35 cellular contexts compared by ENCODE assay signal in genomic region chr19:38740932-38741331, GRCh38. TPM values are rescaled to one million over a fixed set of nuclear protein-coding genes. Genes with fewer than 3 reads are reported as not detected.
"Had no signal": no experiment of that assay in that cellular context is flagged by ENCODE, and none has a peak within 500 bp of the region (broad histone marks: within the 10 kb centered on the region; RNA-seq: fewer than 3 reads in every experiment).

No MANE protein-coding gene starts in this region.

- H3K4me3 Mint-ChIP-seq: activated CD4-positive, alpha-beta memory T cell treated with anti-CD3 and anti-CD28 coated beads, Interleukin-2, amount 10 ng/mL, durations not matched to agents 7 days and 5 days; activated CD4-positive, alpha-beta T cell treated with anti-CD3 and anti-CD28 coated beads, Interleukin-2, amount 10 ng/mL, durations not matched to agents 7 days and 5 days; activated naive CD4-positive, alpha-beta T cell treated with anti-CD3 and anti-CD28 coated beads, Interleukin-2, amount 10 ng/mL, durations not matched to agents 7 days and 5 days; activated naive CD8-positive, alpha-beta T cell treated with anti-CD3 and anti-CD28 coated beads, Interleukin-2, amount 10 ng/mL, durations not matched to agents 7 days and 5 days; activated T-cell treated with anti-CD3 and anti-CD28 coated beads, Interleukin-2, amount 50 U/mL, for 24 hours; activated T-cell treated with anti-CD3 and anti-CD28 coated beads, Interleukin-2, amount 50 U/mL, for 72 hours; central memory CD8-positive, alpha-beta T cell; effector memory CD8-positive, alpha-beta T cell; WTC11 had no signal

- DNase-seq: activated CD4-positive, alpha-beta memory T cell treated with anti-CD3 and anti-CD28 coated beads, Interleukin-2, amount 10 ng/mL, durations not matched to agents 7 days and 5 days; activated CD4-positive, alpha-beta T cell treated with anti-CD3 and anti-CD28 coated beads for 1 hour; activated CD4-positive, alpha-beta T cell treated with anti-CD3 and anti-CD28 coated beads for 4 hours; activated CD4-positive, alpha-beta T cell treated with anti-CD3 and anti-CD28 coated beads, Interleukin-2, amount 10 ng/mL, durations not matched to agents 7 days and 5 days; activated CD4-positive, alpha-beta T cell treated with anti-CD3 and anti-CD28 coated beads, Interleukin-2, amount 50 U/mL, for 4 hours; activated CD8-positive, alpha-beta memory T cell treated with anti-CD3 and anti-CD28 coated beads, Interleukin-2, amount 50 U/mL, for 48 hours; activated gamma-delta T cell; activated naive CD4-positive, alpha-beta T cell; activated naive CD4-positive, alpha-beta T cell treated with anti-CD3 and anti-CD28 coated beads, Interleukin-2, amount 10 ng/mL, durations not matched to agents 7 days and 5 days; activated naive CD8-positive, alpha-beta T cell treated with anti-CD3 and anti-CD28 coated beads, Interleukin-2, amount 10 ng/mL, durations not matched to agents 7 days and 5 days; activated T-cell treated with anti-CD3 and anti-CD28 coated beads for 4 hours; activated T-cell treated with anti-CD3 and anti-CD28 coated beads, Interleukin-2, amount 50 U/mL, for 24 hours; activated T-cell treated with anti-CD3 and anti-CD28 coated beads, Interleukin-2, amount 50 U/mL, for 72 hours; brain microvascular endothelial cell; cortex of kidney; dermis blood vessel endothelial cell; effector CD4-positive, alpha-beta T cell; effector memory CD8-positive, alpha-beta T cell; esophagus squamous epithelium; foreskin melanocyte; heart right ventricle; T-helper 2 cell had no signal

- ATAC-seq: activated naive CD4-positive, alpha-beta T cell treated with anti-CD3 and anti-CD28 coated beads, Interleukin-2, amount 50 U/mL, for 72 hours; activated T-cell treated with anti-CD3 and anti-CD28 coated beads, Interleukin-2, amount 50 U/mL, for 72 hours; effector memory CD8-positive, alpha-beta T cell; gastroesophageal sphincter; heart right ventricle; WTC11 had no signal

- H3K27ac Mint-ChIP-seq: activated CD4-positive, alpha-beta memory T cell treated with anti-CD3 and anti-CD28 coated beads, Interleukin-2, amount 10 ng/mL, durations not matched to agents 7 days and 5 days; activated CD4-positive, alpha-beta T cell treated with anti-CD3 and anti-CD28 coated beads, Interleukin-2, amount 10 ng/mL, durations not matched to agents 7 days and 5 days; activated naive CD4-positive, alpha-beta T cell treated with anti-CD3 and anti-CD28 coated beads, Interleukin-2, amount 10 ng/mL, durations not matched to agents 7 days and 5 days; activated naive CD4-positive, alpha-beta T cell treated with anti-CD3 and anti-CD28 coated beads, Interleukin-2, amount 50 U/mL, for 72 hours; activated naive CD8-positive, alpha-beta T cell treated with anti-CD3 and anti-CD28 coated beads, Interleukin-2, amount 10 ng/mL, durations not matched to agents 7 days and 5 days; activated T-cell treated with anti-CD3 and anti-CD28 coated beads, Interleukin-2, amount 50 U/mL, for 24 hours; activated T-cell treated with anti-CD3 and anti-CD28 coated beads, Interleukin-2, amount 50 U/mL, for 72 hours; WTC11 had no signal

- H3K9me3 ChIP-seq: ascending aorta, esophagus squamous epithelium, gastroesophageal sphincter, heart right ventricle had no signal

- H3K27me3 ChIP-seq: ascending aorta, brain microvascular endothelial cell, esophagus squamous epithelium, gastroesophageal sphincter, heart right ventricle had no signal

- H3K27me3 Mint-ChIP-seq: activated naive CD8-positive, alpha-beta T cell treated with anti-CD3 and anti-CD28 coated beads, Interleukin-2, amount 10 ng/mL, durations not matched to agents 7 days and 5 days; central memory CD8-positive, alpha-beta T cell; effector memory CD8-positive, alpha-beta T cell had no signal

- H3K27ac ChIP-seq: ascending aorta, brain microvascular endothelial cell, epithelial cell of prostate, esophagus squamous epithelium, gastroesophageal sphincter, heart right ventricle, VCaP had no signal

- H3K4me3 ChIP-seq: ascending aorta, esophagus squamous epithelium, gastroesophageal sphincter, heart right ventricle had no signal

- H3K36me3 Mint-ChIP-seq: activated naive CD4-positive, alpha-beta T cell treated with anti-CD3 and anti-CD28 coated beads, Interleukin-2, amount 10 ng/mL, durations not matched to agents 7 days and 5 days; activated naive CD4-positive, alpha-beta T cell treated with anti-CD3 and anti-CD28 coated beads, Interleukin-2, amount 50 U/mL, for 72 hours had no signal

- H3K36me3 ChIP-seq: ascending aorta, brain microvascular endothelial cell, esophagus squamous epithelium, gastroesophageal sphincter, heart right ventricle had no signal

- H3K9me3 Mint-ChIP-seq: activated CD4-positive, alpha-beta memory T cell treated with anti-CD3 and anti-CD28 coated beads, Interleukin-2, amount 10 ng/mL, durations not matched to agents 7 days and 5 days; activated CD4-positive, alpha-beta T cell treated with anti-CD3 and anti-CD28 coated beads, Interleukin-2, amount 10 ng/mL, durations not matched to agents 7 days and 5 days; activated naive CD4-positive, alpha-beta T cell treated with anti-CD3 and anti-CD28 coated beads, Interleukin-2, amount 10 ng/mL, durations not matched to agents 7 days and 5 days; activated naive CD4-positive, alpha-beta T cell treated with anti-CD3 and anti-CD28 coated beads, Interleukin-2, amount 50 U/mL, for 72 hours; activated naive CD8-positive, alpha-beta T cell treated with anti-CD3 and anti-CD28 coated beads, Interleukin-2, amount 10 ng/mL, durations not matched to agents 7 days and 5 days; activated T-cell treated with anti-CD3 and anti-CD28 coated beads, Interleukin-2, amount 50 U/mL, for 24 hours; activated T-cell treated with anti-CD3 and anti-CD28 coated beads, Interleukin-2, amount 50 U/mL, for 72 hours; central memory CD8-positive, alpha-beta T cell; effector memory CD8-positive, alpha-beta T cell had no signal

RNA-seq across cellular contexts. Expression of gene CAPN12, which starts 3.3 kb away (rescaled TPM):
- total RNA-seq: ascending aorta, dermis blood vessel endothelial cell had no signal

RNA-seq across cellular contexts. Expression of gene LGALS7, which starts 32.4 kb away (rescaled TPM):
- total RNA-seq: activated CD4-positive, alpha-beta memory T cell treated with anti-CD3 and anti-CD28 coated beads, Interleukin-2, amount 10 ng/mL, durations not matched to agents 7 days and 5 days; activated CD4-positive, alpha-beta T cell treated with anti-CD3 and anti-CD28 coated beads, Interleukin-2, amount 10 ng/mL, durations not matched to agents 7 days and 5 days; activated naive CD4-positive, alpha-beta T cell treated with anti-CD3 and anti-CD28 coated beads, Interleukin-2, amount 50 U/mL, for 72 hours; activated naive CD8-positive, alpha-beta T cell treated with anti-CD3 and anti-CD28 coated beads, Interleukin-2, amount 10 ng/mL, durations not matched to agents 7 days and 5 days; activated T-cell treated with anti-CD3 and anti-CD28 coated beads, Interleukin-2, amount 50 U/mL, for 72 hours; ascending aorta; cardiac septum; chondrocyte; dermis blood vessel endothelial cell; fibroblast of lung; fibroblast of villous mesenchyme; glomerular endothelial cell; heart right ventricle; T-helper 1 cell treated with Interleukin-12 subunit alpha and Interleukin-12 subunit beta and Interleukin-4 antibody, amounts not matched to agents 30 ng/mL and 1 ng/mL, for 36 hours had no signal
- polyA plus RNA-seq: fibroblast of lung, heart right ventricle had no signal

RNA-seq across cellular contexts. Expression of gene LGALS7B, which starts 48.1 kb away (rescaled TPM):
- total RNA-seq: activated CD4-positive, alpha-beta memory T cell treated with anti-CD3 and anti-CD28 coated beads, Interleukin-2, amount 10 ng/mL, durations not matched to agents 7 days and 5 days; activated CD4-positive, alpha-beta T cell treated with anti-CD3 and anti-CD28 coated beads, Interleukin-2, amount 10 ng/mL, durations not matched to agents 7 days and 5 days; activated naive CD4-positive, alpha-beta T cell treated with anti-CD3 and anti-CD28 coated beads, Interleukin-2, amount 50 U/mL, for 72 hours; activated naive CD8-positive, alpha-beta T cell treated with anti-CD3 and anti-CD28 coated beads, Interleukin-2, amount 10 ng/mL, durations not matched to agents 7 days and 5 days; activated T-cell treated with anti-CD3 and anti-CD28 coated beads, Interleukin-2, amount 50 U/mL, for 72 hours; ascending aorta; cardiac septum; chondrocyte; fibroblast of lung; fibroblast of villous mesenchyme; glomerular endothelial cell; T-helper 1 cell treated with Interleukin-12 subunit alpha and Interleukin-12 subunit beta and Interleukin-4 antibody, amounts not matched to agents 30 ng/mL and 1 ng/mL, for 36 hours had no signal
